ENCODE assay signal across 8 cellular contexts in the genomic region with DNA sequence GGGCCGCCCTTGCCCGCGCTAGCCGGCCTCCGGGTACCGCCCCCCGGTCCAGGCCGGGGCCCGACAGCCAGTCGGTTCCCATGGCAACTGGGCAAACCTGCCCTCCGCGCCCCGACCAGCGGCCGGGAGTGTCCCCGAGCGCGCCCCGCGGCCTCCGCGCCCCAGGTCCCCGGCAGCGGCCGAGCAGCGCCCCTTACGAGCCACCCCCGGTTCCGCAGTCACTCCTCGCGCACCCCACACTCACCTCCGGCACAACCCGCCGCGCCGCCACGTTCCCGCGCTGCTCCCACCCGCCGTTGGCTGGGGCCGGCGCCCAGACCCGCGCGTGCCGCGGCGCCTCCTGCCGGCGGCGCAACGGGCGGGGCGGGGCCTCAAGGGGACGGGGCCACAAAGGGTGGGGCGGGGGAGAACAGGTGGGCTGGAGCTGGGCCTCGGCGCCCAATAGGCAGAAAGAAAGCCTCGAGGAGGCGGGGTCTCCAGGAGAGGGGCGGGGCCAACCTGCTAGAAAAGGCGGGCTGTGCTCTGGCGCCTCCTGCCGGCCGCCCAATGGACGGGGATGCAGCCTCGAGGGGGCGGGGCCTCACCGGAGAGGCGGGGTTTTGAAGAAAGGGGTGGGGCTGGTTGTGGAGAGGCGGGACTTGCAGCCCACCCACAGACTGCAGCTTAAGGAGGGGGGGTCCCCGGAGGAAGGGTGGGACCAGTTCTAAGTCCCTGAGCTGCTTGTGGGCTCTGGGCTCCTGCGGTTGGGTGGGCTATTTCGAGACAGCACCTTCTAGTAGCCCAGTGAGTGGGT. TPM values are rescaled to one million over a fixed set of nuclear protein-coding genes. Genes with fewer than 3 reads are reported as not detected.
DNase-seq lines count a peak whose midpoint lies in the region; ATAC-seq and TF ChIP-seq lines count a peak whose summit lies in the region.

A gene with protein sequence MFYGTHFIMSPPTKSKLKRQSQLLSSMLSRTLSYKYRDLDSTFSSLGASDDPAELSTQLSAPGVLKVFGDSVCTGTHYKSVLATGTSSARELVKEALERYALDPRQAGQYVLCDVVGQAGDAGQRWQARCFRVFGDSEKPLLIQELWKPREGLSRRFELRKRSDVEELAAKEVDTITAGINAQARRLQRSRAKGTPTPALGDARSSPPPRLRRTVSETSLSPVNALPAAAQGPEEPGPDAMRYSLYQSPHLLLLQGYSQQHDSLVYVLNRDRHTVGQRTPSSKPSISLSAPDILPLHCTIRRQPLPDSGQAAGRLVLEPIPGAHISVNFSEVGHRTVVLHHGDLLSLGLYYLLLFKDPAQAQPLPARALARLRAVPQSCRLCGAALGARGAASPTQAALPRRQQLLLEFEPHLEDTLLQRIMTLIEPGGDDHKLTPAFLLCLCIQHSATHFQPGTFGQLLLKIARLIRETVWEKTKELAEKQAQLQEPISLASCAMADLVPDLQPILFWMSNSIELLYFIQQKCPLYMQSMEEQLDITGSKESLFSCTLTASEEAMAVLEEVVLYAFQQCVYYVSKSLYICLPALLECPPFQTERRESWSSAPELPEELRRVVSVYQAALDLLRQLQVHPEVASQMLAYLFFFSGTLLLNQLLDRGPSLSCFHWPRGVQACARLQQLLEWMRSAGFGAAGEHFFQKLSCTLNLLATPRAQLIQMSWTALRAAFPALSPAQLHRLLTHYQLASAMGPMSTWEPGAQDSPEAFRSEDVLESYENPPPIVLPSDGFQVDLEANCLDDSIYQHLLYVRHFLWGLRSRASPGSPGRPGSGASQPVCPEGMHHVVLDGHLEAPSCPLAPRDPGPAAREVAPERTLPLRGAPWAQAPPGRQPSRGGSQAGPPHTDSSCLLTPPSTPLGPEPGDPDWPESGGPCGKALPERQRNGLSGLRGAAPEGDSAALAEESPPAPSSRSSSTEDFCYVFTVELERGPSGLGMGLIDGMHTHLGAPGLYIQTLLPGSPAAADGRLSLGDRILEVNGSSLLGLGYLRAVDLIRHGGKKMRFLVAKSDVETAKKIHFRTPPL (minus strand): TSS at position 365 of the 793 bp plus-strand sequence. CDS start 5,577 bp downstream, outside the sequence.

- H3K27me3 ChIP-seq in Caco-2 (replicated peaks; ENCODE audit: control insufficient read depth, insufficient read depth, low read length) (no peaks in the 10 kb centered on the region), upper lobe of left lung (peaks cover 0 to 9% (median 0%) of the 10 kb centered on the region in 4 donors)

- TF ChIP-seq EP300 in upper lobe of left lung (IDR thresholded peaks at IDR 0.05): no peak

- CTCF ChIA-PET in Caco-2 (lab: Charles Lee): interaction anchor here (1.0 kb wide), 1 partner anchor 54 kb away, joined by 3 read pairs; no protein-coding TSS in a partner anchor

- ATAC-seq in GM21737 (IDR thresholded peaks at IDR 0.05; ENCODE audit: unreplicated experiment) (peak; percentile 84), left cardiac atrium (peak; percentile 93 to 98), upper lobe of left lung (ENCODE audit: low FRiP score in 2 of 2) (peak; percentile 91 to 96)

- no peaks in the 10 kb centered on the region for H3K9me3 ChIP-seq in Caco-2
- no peaks in the 10 kb centered on the region for H3K9me3 ChIP-seq in upper lobe of left lung

- H3K27ac ChIP-seq in upper lobe of left lung: peak within 1 kb of the TSS; percentile 64 to 86 (median 78)

- peak within 1 kb of the TSS; percentile 13 for H3K4me3 Mint-ChIP-seq in Caco-2 (ENCODE audit: unreplicated experiment)
- peak within 1 kb of the TSS; percentile 57 for H3K4me3 Mint-ChIP-seq in T-helper 1 cell treated with Interleukin-12 subunit alpha and Interleukin-12 subunit beta and Interleukin-4 antibody, amounts not matched to agents 30 μg/mL and 1 μg/mL, for 36 hours
- peak within 1 kb of the TSS; percentile 75 for H3K4me3 Mint-ChIP-seq in progenitor cell of endocrine pancreas (ENCODE audit: low read depth)

- intact Hi-C loops in Caco-2 (cut with micrococcal nuclease; ENCODE audit: unreplicated experiment): no loop called here
- intact Hi-C loops in left cardiac atrium (cut with DNase I): loop anchor here (5.0 to 10.0 kb wide), 2 partner anchors 51 to 89 kb away; no protein-coding TSS in a partner anchor

- H3K36me3 Mint-ChIP-seq in Caco-2 (ENCODE audit: insufficient read depth, unreplicated experiment): no peaks in the 10 kb centered on the region
- H3K36me3 Mint-ChIP-seq in T-helper 1 cell treated with Interleukin-12 subunit alpha and Interleukin-12 subunit beta and Interleukin-4 antibody, amounts not matched to agents 30 μg/mL and 1 μg/mL, for 36 hours (ENCODE audit: low read depth): no peaks in the 10 kb centered on the region
- no peaks in the 10 kb centered on the region for H3K36me3 Mint-ChIP-seq in progenitor cell of endocrine pancreas (ENCODE audit: insufficient read depth)

- H3K4me3 ChIP-seq in Caco-2 (ENCODE audit: low read depth, low read length): no peak within 1 kb of the TSS
- H3K4me3 ChIP-seq in upper lobe of left lung: peak within 1 kb of the TSS; percentile 56 to 81 (median 70)

- TF ChIP-seq CTCF in Caco-2 (IDR thresholded peaks at IDR 0.05; ENCODE audit: insufficient read depth in 1 of 2, low read depth in 1 of 2, low read length in 1 of 2, severe bottlenecking in 1 of 2, unreplicated experiment in 1 of 2) (peak; percentile 23 to 36), progenitor cell of endocrine pancreas (IDR thresholded peaks at IDR 0.05; ENCODE audit: unreplicated experiment) (peak; percentile 89), upper lobe of left lung (IDR thresholded peaks at IDR 0.05) (peak; percentile 77 to 94 (median 86))

- H3K27ac Mint-ChIP-seq in Caco-2 (ENCODE audit: unreplicated experiment) (no peak within 1 kb of the TSS), progenitor cell of endocrine pancreas (peak within 1 kb of the TSS; percentile 91)
- H3K27ac Mint-ChIP-seq in T-helper 1 cell treated with Interleukin-12 subunit alpha and Interleukin-12 subunit beta and Interleukin-4 antibody, amounts not matched to agents 30 μg/mL and 1 μg/mL, for 36 hours: no peak within 1 kb of the TSS

- no peaks in the 10 kb centered on the region for H3K36me3 ChIP-seq in Caco-2 (ENCODE audit: control insufficient read depth, insufficient read depth, low read length)
- H3K36me3 ChIP-seq in upper lobe of left lung: no peaks in the 10 kb centered on the region

- no peaks in the 10 kb centered on the region for H3K9me3 Mint-ChIP-seq in Caco-2 (ENCODE audit: unreplicated experiment)
- H3K9me3 Mint-ChIP-seq in T-helper 1 cell treated with Interleukin-12 subunit alpha and Interleukin-12 subunit beta and Interleukin-4 antibody, amounts not matched to agents 30 μg/mL and 1 μg/mL, for 36 hours: no peaks in the 10 kb centered on the region
- H3K9me3 Mint-ChIP-seq in progenitor cell of endocrine pancreas (ENCODE audit: low read depth): no peaks in the 10 kb centered on the region

- POLR2A ChIA-PET in Caco-2 (lab: Charles Lee): no interaction called here

- no TSS peak for BruUV-seq in Caco-2 (replicated peaks; lab: Mats Ljungman, UMichigan)

- TF ChIP-seq POLR2A in upper lobe of left lung (IDR thresholded peaks at IDR 0.05): peak in 1 of 4 donors; percentile 36

- H3K4me1 Mint-ChIP-seq in Caco-2 (ENCODE audit: low read depth, unreplicated experiment) (no peaks in the 10 kb centered on the region), progenitor cell of endocrine pancreas (ENCODE audit: low read depth) (peaks cover 13% of the 10 kb centered on the region)
- H3K4me1 Mint-ChIP-seq in T-helper 1 cell treated with Interleukin-12 subunit alpha and Interleukin-12 subunit beta and Interleukin-4 antibody, amounts not matched to agents 30 μg/mL and 1 μg/mL, for 36 hours (ENCODE audit: low read depth): peaks cover 9% of the 10 kb centered on the region

- no peaks in the 10 kb centered on the region for H3K27me3 Mint-ChIP-seq in Caco-2 (ENCODE audit: insufficient read depth, unreplicated experiment)
- H3K27me3 Mint-ChIP-seq in T-helper 1 cell treated with Interleukin-12 subunit alpha and Interleukin-12 subunit beta and Interleukin-4 antibody, amounts not matched to agents 30 μg/mL and 1 μg/mL, for 36 hours (ENCODE audit: low read depth): peaks cover 30% of the 10 kb centered on the region
- H3K27me3 Mint-ChIP-seq in progenitor cell of endocrine pancreas: peaks cover 17% of the 10 kb centered on the region

- H3K4me1 ChIP-seq in Caco-2 (peaks cover 7% of the 10 kb centered on the region; the same call in 1 of the 2 replicates), upper lobe of left lung (peaks cover 10 to 41% (median 21%) of the 10 kb centered on the region in 4 donors)

- WGBS in upper lobe of left lung, 2 donors: 9 to 45% methylated on average over 4 to 29 of the region's 75 CpGs

- DNase-seq in Caco-2 (peak; percentile 67 to 71), NCI-H1092 (lab: John Stamatoyannopoulos, UW) (peak; percentile 94), amniotic epithelial cell (ENCODE audit: low read depth) (peak; percentile 69), left cardiac atrium (peak; percentile 96), progenitor cell of endocrine pancreas (ENCODE audit: low spot score, unreplicated experiment) (peak; percentile 84), upper lobe of left lung (peak; percentile 95)

RNA-seq across cellular contexts. Expression of the gene that starts here (rescaled TPM):
- not detected in 2 replicates for total RNA-seq in Caco-2 (2022)
- 1 to 10 TPM; 6.8 to 7.8 TPM for total RNA-seq in left cardiac atrium
- total RNA-seq in progenitor cell of endocrine pancreas: 1.8 and 2.0 TPM in 2 replicates
- total RNA-seq in upper lobe of left lung: 10 to 100 TPM in 5 of 6 donors, 1 to 10 TPM in 1; 7.9 to 42.8 (median 13.0) TPM

Comparison
In these comparisons a context has a peak if more than half of its experiments do, and no peak if none do; other contexts are left out.
1. Peak in DNase-seq in Caco-2; RNA of the gene not detected or under 1 TPM.
2. H3K4me3 Mint-ChIP-seq: peak in every context shown above with its lines; median percentile 75 in progenitor cell of endocrine pancreas; 57 in T-helper 1 cell treated with Interleukin-12 subunit alpha and Interleukin-12 subunit beta and Interleukin-4 antibody, amounts not matched to agents 30 μg/mL and 1 μg/mL, for 36 hours; 13 in Caco-2.
3. CTCF ChIP-seq: peak in every context shown above with its lines; median percentile 89 in progenitor cell of endocrine pancreas; 86 in upper lobe of left lung; 30 in Caco-2.